In genomic region chr12:123139926-123140674, GRCh38 we compare ENCODE assay signal across 1 cellular context.
A peak's percentile ranks its signal among the peaks of the same experiment; 100 is the strongest.
TF ChIP-seq lines count a peak whose summit lies in the region.

No MANE protein-coding gene starts in this region.

TF ChIP-seq in HepG2, 621 proteins besides CTCF, POLR2A, EP300 and RAD21 (continued from another document):
- peak; percentile 2; the same call in 1 of the 2 replicates for TF ChIP-seq TFDP1 (CRISPR knock-in tag; IDR thresholded peaks at IDR 0.05; ENCODE audit: borderline replicate concordance)
- TF ChIP-seq YY1 (IDR thresholded peaks at IDR 0.05; ENCODE audit: insufficient read depth, insufficient replicate concordance, low read depth, low read length) = peak; percentile 44
- TF ChIP-seq ELF3 (CRISPR knock-in tag; IDR thresholded peaks at IDR 0.05) = peak; percentile 11; the same call in 1 of the 2 replicates
- no peak for TF ChIP-seq HDAC2 (CRISPR knock-in tag; IDR thresholded peaks at IDR 0.05)
- TF ChIP-seq ZFP90 (CRISPR knock-in tag; IDR thresholded peaks at IDR 0.05; ENCODE audit: borderline replicate concordance) = 0 out of 2 replicates have a peak, but pooled peaks have one; percentile 33
- TF ChIP-seq MXI1 (IDR thresholded peaks at IDR 0.05; ENCODE audit: borderline replicate concordance, low read depth, low read length) = 0 out of 3 replicates have a peak, but pooled peaks have one; percentile 5
- no peak for TF ChIP-seq RFX3 (CRISPR knock-in tag; IDR thresholded peaks at IDR 0.05)
- peak; percentile 30 for TF ChIP-seq ZNF883 (CRISPR knock-in tag; IDR thresholded peaks at IDR 0.05; ENCODE audit: not compliant biosample characterization)
- TF ChIP-seq ZBTB46 (CRISPR knock-in tag; IDR thresholded peaks at IDR 0.05; ENCODE audit: borderline replicate concordance) = peak; percentile 33; the same call in 1 of the 2 replicates
- TF ChIP-seq MEF2D (CRISPR knock-in tag; IDR thresholded peaks at IDR 0.05) = no peak
